In genomic region chr15:81297580-81298575, GRCh38 we compare ENCODE assay signal across 11 cellular contexts. TPM values are rescaled to one million over a fixed set of nuclear protein-coding genes. Genes with fewer than 3 reads are reported as not detected.
DNase-seq lines count a peak whose midpoint lies in the region; ATAC-seq and TF ChIP-seq lines count a peak whose summit lies in the region.
"Had no signal": no experiment of that assay in that cellular context is flagged by ENCODE, and none has a peak within 500 bp of the region (broad histone marks: within the 10 kb centered on the region; RNA-seq: fewer than 3 reads in every experiment).

No MANE protein-coding gene starts in this region.

- no peak overlapping the region for H4K8ac ChIP-seq in H9 (replicated peaks; ENCODE audit: insufficient read length, low read depth, low read length)

- no peaks in the 10 kb centered on the region for H3K9me3 Mint-ChIP-seq in stimulated activated effector memory CD8-positive, alpha-beta T cell treated with anti-CD3 and anti-CD28 coated beads, Interleukin-12 subunit alpha, Interleukin-12 subunit beta, amount 100 ng/mL, for 72 hours
- no peaks in the 10 kb centered on the region for H3K9me3 Mint-ChIP-seq in H9

- H2BK5ac ChIP-seq in H9 (ENCODE audit: insufficient read length, low read length): no peak overlapping the region

- no peak overlapping the region for H3T11ph ChIP-seq in H9 (ENCODE audit: low read length)

- no peaks in the 10 kb centered on the region for H3K27me3 ChIP-seq in RWPE2 (ENCODE audit: insufficient read depth, poor library complexity, severe bottlenecking)
- no peaks in the 10 kb centered on the region for H3K27me3 ChIP-seq in dorsolateral prefrontal cortex
- no peaks in the 10 kb centered on the region for H3K27me3 ChIP-seq in H9 (ENCODE audit: insufficient read depth, low read length)

- intact Hi-C loops in dorsolateral prefrontal cortex (cut with DNase I): no loop called here

- H4K91ac ChIP-seq in H9 (ENCODE audit: insufficient read length, low read depth, low read length): no peak overlapping the region

- no peak overlapping the region for H3K18ac ChIP-seq in H9 (ENCODE audit: insufficient read length, low read depth, low read length)

- no peak overlapping the region for H3K4me2 ChIP-seq in H9 (ENCODE audit: insufficient read depth, insufficient read length, low read length)

- H3K27ac Mint-ChIP-seq in stimulated activated effector memory CD8-positive, alpha-beta T cell treated with anti-CD3 and anti-CD28 coated beads, Interleukin-12 subunit alpha, Interleukin-12 subunit beta, amount 100 ng/mL, for 72 hours: peak overlapping the region; percentile 98
- H3K27ac Mint-ChIP-seq in H9: no peak overlapping the region

- no peaks in the 10 kb centered on the region for H4K20me1 ChIP-seq in H9 (ENCODE audit: control insufficient read depth, insufficient read depth, insufficient read length)

- no peak overlapping the region for H2BK15ac ChIP-seq in H9 (ENCODE audit: low read depth, low read length)

- H4K5ac ChIP-seq in H9 (ENCODE audit: insufficient read length, low read depth, low read length): no peak overlapping the region

- peak; percentile 25 to 28 for DNase-seq in NOMO-1 (lab: John Stamatoyannopoulos, UW; ENCODE audit: unreplicated experiment in 2 of 2)
- no peak for DNase-seq in NOMO-1 treated with dmso at 0.1 percent for 144 hours (lab: John Stamatoyannopoulos, UW; ENCODE audit: unreplicated experiment)
- DNase-seq in RWPE2 (ENCODE audit: low spot score): peak; percentile 38
- no peak for DNase-seq in dorsolateral prefrontal cortex
- DNase-seq in stimulated activated effector memory CD8-positive, alpha-beta T cell treated with anti-CD3 and anti-CD28 coated beads, Interleukin-12 subunit alpha, Interleukin-12 subunit beta, amount 100 ng/mL, for 72 hours (ENCODE audit: low spot score in 2 of 2): no peak
- DNase-seq in SK-N-DZ (ENCODE audit: low spot score): no peak
- no peak for DNase-seq in H9
- DNase-seq: effector CD4-positive, alpha-beta T cell; OCI-M1 had no signal

- H3K14ac ChIP-seq in H9 (ENCODE audit: insufficient read depth, low read length): no peak overlapping the region

- peaks cover 17% of the 10 kb centered on the region for H3K27me3 Mint-ChIP-seq in H9 (ENCODE audit: low read depth)

- no peak overlapping the region for H2BK12ac ChIP-seq in H9 (ENCODE audit: insufficient read length, low read depth, low read length)

- no peaks in the 10 kb centered on the region for H3K79me1 ChIP-seq in H9 (ENCODE audit: insufficient read depth, low read depth, low read length, poor library complexity, severe bottlenecking)

- WGBS in H9 (ENCODE audit: extremely low coverage, insufficient read length, low lambda C conversion rate): no CpG with 5 or more reads among the region's 4 CpGs

- no peaks in the 10 kb centered on the region for H3K9me3 ChIP-seq in RWPE2 (ENCODE audit: severe bottlenecking)
- H3K9me3 ChIP-seq in H9 (ENCODE audit: control insufficient read depth, low read depth, low read length): no peaks in the 10 kb centered on the region

- no peaks in the 10 kb centered on the region for H3K23me2 ChIP-seq in H9 (ENCODE audit: insufficient read length, low read depth, low read length, poor library complexity, severe bottlenecking)

- peaks cover 57% of the 10 kb centered on the region for H3K36me3 Mint-ChIP-seq in stimulated activated effector memory CD8-positive, alpha-beta T cell treated with anti-CD3 and anti-CD28 coated beads, Interleukin-12 subunit alpha, Interleukin-12 subunit beta, amount 100 ng/mL, for 72 hours
- H3K36me3 Mint-ChIP-seq in H9 (ENCODE audit: insufficient read depth in 1 of 3, low read depth in 3 of 3): no peaks in the 10 kb centered on the region

- H3K4me3 ChIP-seq in RWPE2 (ENCODE audit: severe bottlenecking) (no peak overlapping the region), dorsolateral prefrontal cortex (peak overlapping the region in 41 of 59 donors; percentile 2 to 55 (median 29))

- H2AFZ ChIP-seq in H9 (ENCODE audit: low read length): no peak overlapping the region

- peak; percentile 17 for ATAC-seq in RWPE2 (ENCODE audit: low read depth)
- ATAC-seq in stimulated activated effector memory CD8-positive, alpha-beta T cell treated with anti-CD3 and anti-CD28 coated beads, Interleukin-12 subunit alpha, Interleukin-12 subunit beta, amount 100 ng/mL, for 72 hours: peak; percentile 46
- ATAC-seq in GM18520 (IDR thresholded peaks at IDR 0.05; ENCODE audit: unreplicated experiment): no peak

- no peak overlapping the region for H3K23ac ChIP-seq in H9 (ENCODE audit: insufficient read length, low read depth, low read length)

- TF ChIP-seq CTCF in RWPE2 (IDR thresholded peaks at IDR 0.05; ENCODE audit: poor library complexity, severe bottlenecking) (no peak), dorsolateral prefrontal cortex (IDR thresholded peaks at IDR 0.05 in 54 of 56, conservative IDR thresholded peaks at IDR 0.05 in 2 of 56; ENCODE audit: low read depth in 1 of 56, partially characterized antibody in 56 of 56) (no peak), H9 (conservative IDR thresholded peaks at IDR 0.05) (no peak)

- no peak overlapping the region for H3K56ac ChIP-seq in H9 (ENCODE audit: insufficient read length, low read depth, low read length)

- no peak overlapping the region for H2BK20ac ChIP-seq in H9 (ENCODE audit: low read depth, low read length, poor library complexity, severe bottlenecking)

- H3K4ac ChIP-seq in H9 (ENCODE audit: low read depth, low read length): no peak overlapping the region

- peaks cover 21% of the 10 kb centered on the region for H3K4me1 ChIP-seq in RWPE2 (ENCODE audit: insufficient read depth, poor library complexity, severe bottlenecking)
- peaks cover 9% of the 10 kb centered on the region; the same call in 1 of the 2 replicates for H3K4me1 ChIP-seq in H9 (ENCODE audit: insufficient read depth, low read length)

- H3K79me2 ChIP-seq in H9 (ENCODE audit: insufficient read depth, low read length): no peaks in the 10 kb centered on the region

- no peak overlapping the region for H2AK5ac ChIP-seq in H9 (ENCODE audit: insufficient read length, low read length)

- H3K9ac ChIP-seq in H9 (ENCODE audit: extremely low read depth, insufficient read length, low read length): no peak overlapping the region

- no peak overlapping the region for H2BK120ac ChIP-seq in H9 (ENCODE audit: low read depth, low read length, poor library complexity, severe bottlenecking)

- peaks cover 100% of the 10 kb centered on the region for H3K4me1 Mint-ChIP-seq in stimulated activated effector memory CD8-positive, alpha-beta T cell treated with anti-CD3 and anti-CD28 coated beads, Interleukin-12 subunit alpha, Interleukin-12 subunit beta, amount 100 ng/mL, for 72 hours
- peaks cover 21 to 30% of the 10 kb centered on the region in 2 experiments for H3K4me1 Mint-ChIP-seq in H9

- H3K4me3 Mint-ChIP-seq in stimulated activated effector memory CD8-positive, alpha-beta T cell treated with anti-CD3 and anti-CD28 coated beads, Interleukin-12 subunit alpha, Interleukin-12 subunit beta, amount 100 ng/mL, for 72 hours: peak overlapping the region; percentile 99
- no peak overlapping the region for H3K4me3 Mint-ChIP-seq in H9

- H3K27ac ChIP-seq in RWPE2 (ENCODE audit: poor library complexity, severe bottlenecking): peak overlapping the region; percentile 69
- peak overlapping the region in 33 of 59 donors; percentile 2 to 85 (median 37) for H3K27ac ChIP-seq in dorsolateral prefrontal cortex
- H3K27ac ChIP-seq in H9 (ENCODE audit: insufficient read length, low read depth, low read length): no peak overlapping the region
- H3K27ac ChIP-seq: 22Rv1 had no signal

- no peaks in the 10 kb centered on the region for H3K36me3 ChIP-seq in RWPE2 (ENCODE audit: low read depth)

RNA-seq across cellular contexts. Expression of gene STARD5, which starts 26.1 kb away (rescaled TPM):
- 10 to 100 TPM in 53 of 120 experiments, 1 to 10 TPM in 67; 4.8 to 16.1 (median 9.5) TPM for total RNA-seq in dorsolateral prefrontal cortex
- polyA plus RNA-seq in SK-N-DZ (2014; cell fraction: cytosol; rRNA removed): 0.50 and 1.0 TPM in 2 replicates
- polyA plus RNA-seq in SK-N-DZ (2014; cell fraction: nucleus; rRNA removed): 1.0 and 1.8 TPM in 2 replicates
- total RNA-seq in H9 (2021): 2.3 and 2.4 TPM in 2 replicates

Comparison
In these comparisons a context has a peak if more than half of its experiments do, and no peak if none do; other contexts are left out.
1. DNase-seq: peak in NOMO-1 (2 of 2) and RWPE2 (single experiment); none in NOMO-1 treated with dmso at 0.1 percent for 144 hours (single experiment), dorsolateral prefrontal cortex (0 of 10), stimulated activated effector memory CD8-positive, alpha-beta T cell treated with anti-CD3 and anti-CD28 coated beads, Interleukin-12 subunit alpha, Interleukin-12 subunit beta, amount 100 ng/mL, for 72 hours (0 of 2), SK-N-DZ (single experiment) and H9 (single experiment).